ENCODE assay signal across 33 cellular contexts in the genomic region with DNA sequence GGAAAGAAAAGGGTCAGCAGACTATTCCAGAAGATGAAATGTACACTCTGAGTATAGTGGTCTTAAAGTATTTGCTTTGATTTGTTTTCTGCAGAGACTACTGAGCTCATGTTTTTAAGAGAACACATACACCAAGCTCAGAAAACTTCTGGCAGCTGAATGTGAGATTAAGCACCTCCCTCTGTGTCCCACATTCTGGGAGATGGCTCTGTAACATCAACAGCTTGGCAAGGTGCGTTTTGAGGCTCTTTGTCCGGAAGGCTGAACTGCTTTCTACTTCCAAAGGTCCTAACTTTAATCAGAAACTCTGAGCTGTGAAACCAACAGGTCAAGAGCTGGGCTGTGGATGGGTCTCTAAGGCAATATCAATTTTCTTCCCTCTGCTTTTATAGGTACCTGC. TPM values are rescaled to one million over a fixed set of nuclear protein-coding genes. Genes with fewer than 3 reads are reported as not detected.
"Had no signal": no experiment of that assay in that cellular context is flagged by ENCODE, and none has a peak within 500 bp of the region (broad histone marks: within the 10 kb centered on the region; RNA-seq: fewer than 3 reads in every experiment).

No MANE protein-coding gene starts in this region.

- H3K4me3 ChIP-seq: colonic mucosa, esophagus squamous epithelium, gastrocnemius medialis, heart right ventricle, left lung, lower lobe of right lung, mucosa of descending colon had no signal

- H3K27me3 ChIP-seq: colonic mucosa, esophagus squamous epithelium, gastrocnemius medialis, left lung had no signal

- H3K36me3 ChIP-seq: colonic mucosa, esophagus squamous epithelium, gastrocnemius medialis, heart right ventricle, left lung, lower lobe of right lung had no signal

- H3K4me3 Mint-ChIP-seq: dendritic cell treated with granulocyte-macrophage colony-stimulating factor and Interleukin-4, amounts not matched to agents 40 ng/mL and 50 ng/mL, for 4 days; effector memory CD8-positive, alpha-beta T cell; endodermal cell; mesothelial cell of epicardium; naive B cell had no signal

- FAIRE-seq: endometrium, islet of Langerhans, keratinocyte had no signal

- H3K4me1 ChIP-seq: colonic mucosa, gastrocnemius medialis, heart right ventricle, left lung, lower lobe of right lung had no signal

- H3K27me3 Mint-ChIP-seq: dendritic cell treated with granulocyte-macrophage colony-stimulating factor and Interleukin-4, amounts not matched to agents 40 ng/mL and 50 ng/mL, for 4 days had no signal

- DNase-seq: colonic mucosa; cortex of kidney; effector CD8-positive, alpha-beta T cell; effector memory CD8-positive, alpha-beta T cell; endodermal cell; erythroblast; esophagus squamous epithelium; foreskin fibroblast; foreskin melanocyte; gastrocnemius medialis; glutamatergic neuron; head of caudate nucleus; heart right ventricle; hippocampal formation; left colon; left lung; left ventricle myocardium superior; lower lobe of right lung; mesenchymal stem cell; mucosa of descending colon; naive B cell had no signal

- H3K4me1 Mint-ChIP-seq: endodermal cell, mesothelial cell of epicardium, naive B cell had no signal

- H3K27ac ChIP-seq: colonic mucosa, epithelial cell of prostate, esophagus squamous epithelium, gastrocnemius medialis, heart right ventricle, left lung, lower lobe of right lung had no signal

- H3K27ac Mint-ChIP-seq: dendritic cell treated with granulocyte-macrophage colony-stimulating factor and Interleukin-4, amounts not matched to agents 40 ng/mL and 50 ng/mL, for 4 days; effector memory CD8-positive, alpha-beta T cell; endodermal cell; mesothelial cell of epicardium; naive B cell had no signal

- H3K9me3 Mint-ChIP-seq: dendritic cell treated with granulocyte-macrophage colony-stimulating factor and Interleukin-4, amounts not matched to agents 40 ng/mL and 50 ng/mL, for 4 days; effector memory CD8-positive, alpha-beta T cell had no signal

- ATAC-seq: effector memory CD8-positive, alpha-beta T cell; esophagus mucosa; gastrocnemius medialis; heart right ventricle; left colon; left lung; left ventricle myocardium superior; lower lobe of right lung; mucosa of descending colon had no signal

- H3K9me3 ChIP-seq: colonic mucosa, esophagus squamous epithelium, gastrocnemius medialis, heart right ventricle, left lung, lower lobe of right lung, mucosa of descending colon had no signal

- H3K36me3 Mint-ChIP-seq: mesothelial cell of epicardium, naive B cell had no signal

RNA-seq across cellular contexts. Expression of gene GLYAT, which starts 36.4 kb away (rescaled TPM):
- total RNA-seq: colonic mucosa, dermis microvascular lymphatic vessel endothelial cell, endodermal cell, esophagus mucosa, esophagus squamous epithelium, glomerular endothelial cell, kidney epithelial cell, left lung, lower lobe of right lung, lung microvascular endothelial cell, mesothelial cell of epicardium, mucosa of descending colon, myocyte had no signal
